Comparison of ENCODE assay signal across 22 cellular contexts in the genomic region with DNA sequence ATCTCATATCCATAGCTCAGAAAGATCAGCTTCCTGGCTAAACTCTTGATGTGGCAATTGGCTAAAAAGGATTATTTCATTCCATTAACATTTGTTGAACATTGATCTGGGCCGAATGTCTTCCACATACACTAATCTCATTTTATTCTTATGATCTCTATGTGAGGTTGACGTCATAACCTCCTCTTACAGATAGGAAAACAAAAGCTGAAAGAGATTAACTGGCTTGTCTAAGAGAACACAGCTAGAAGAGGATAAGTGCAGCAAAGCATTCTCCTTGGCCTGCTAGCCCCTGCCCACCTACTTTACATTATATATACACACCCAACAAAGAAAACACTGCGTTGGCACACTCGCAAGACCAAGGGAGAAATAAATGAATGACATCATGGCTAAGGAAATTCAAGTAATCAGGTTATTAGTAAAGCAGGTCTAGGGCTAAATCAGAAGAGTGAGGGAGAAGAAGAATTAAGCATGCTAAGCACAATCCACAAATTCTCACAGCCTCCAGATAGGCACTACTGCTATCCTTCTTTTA.
"Had no signal": no experiment of that assay in that cellular context is flagged by ENCODE, and none has a peak within 500 bp of the region (broad histone marks: within the 10 kb centered on the region; RNA-seq: fewer than 3 reads in every experiment).

No MANE protein-coding gene starts in this region.

- H3K27ac ChIP-seq: RWPE1, SJCRH30 had no signal

- H3K27me3 ChIP-seq: MG63 had no signal

- DNase-seq: IMR-90; Karpas-422; KG1; MG63; NCI-H1092; NCI-H1105 treated with DMSO at 0.1 percent for 48 hours; NCI-H1417 treated with DMSO at 0.1 percent for 48 hours; NCI-H146; NCI-H1694 treated with DMSO at 0.1 percent for 48 hours; NCI-H2029; NCI-H2081 treated with DMSO at 0.1 percent for 48 hours; NCI-H2171 treated with DMSO at 0.1 percent for 48 hours; NCI-H345; NCI-H446 treated with DMSO at 0.1 percent for 48 hours; NCI-H510A treated with DMSO at 0.1 percent for 48 hours; NK-92 treated with Interleukin-12 subunit alpha and Interleukin-12 subunit beta, amount 100 ng/mL, for 24 hours; PC-3; SHP77 treated with DMSO at 0.1 percent for 48 hours; SJCRH30 had no signal

- H3K4me3 ChIP-seq: MG63, SJCRH30 had no signal

- H3K9me3 ChIP-seq: MG63 had no signal

- H3K36me3 ChIP-seq: MG63, SJCRH30 had no signal

- ATAC-seq: Panc1, PC-3, SK-N-SH treated with all-trans-retinoic acid at 6 μM for 48 hours had no signal
